ENCODE assay signal across 17 cellular contexts in genomic region chr1:115310821-115311220, GRCh38. TPM values are rescaled to one million over a fixed set of nuclear protein-coding genes. Genes with fewer than 3 reads are reported as not detected.
A peak's percentile ranks its signal among the peaks of the same experiment; 100 is the strongest.
DNase-seq lines count a peak whose midpoint lies in the region; ATAC-seq and TF ChIP-seq lines count a peak whose summit lies in the region.
"Had no signal": no experiment of that assay in that cellular context is flagged by ENCODE, and none has a peak within 500 bp of the region (broad histone marks: within the 10 kb centered on the region; RNA-seq: fewer than 3 reads in every experiment).

No MANE protein-coding gene starts in this region.

- no peaks in the 10 kb centered on the region for H3K9me3 ChIP-seq in Karpas-422 (ENCODE audit: low read length)
- H3K9me3 ChIP-seq in effector memory CD4-positive, alpha-beta T cell (ENCODE audit: control insufficient read depth, low read length): no peaks in the 10 kb centered on the region
- H3K9me3 ChIP-seq in H9 (ENCODE audit: control insufficient read depth, low read depth, low read length): no peaks in the 10 kb centered on the region
- H3K9me3 ChIP-seq: Peyer's patch had no signal

- H3K36me3 ChIP-seq in Karpas-422 (ENCODE audit: insufficient read depth, low read length): no peaks in the 10 kb centered on the region
- no peaks in the 10 kb centered on the region for H3K36me3 ChIP-seq in effector memory CD4-positive, alpha-beta T cell (ENCODE audit: control insufficient read depth, insufficient read depth, low read length)
- H3K36me3 ChIP-seq: Peyer's patch had no signal

- H3K4me3 Mint-ChIP-seq in nephron (no peak overlapping the region), H9 (no peak overlapping the region)
- H3K4me3 Mint-ChIP-seq: IgD-negative memory B cell; T-helper 1 cell treated with Interleukin-12 subunit alpha and Interleukin-12 subunit beta and Interleukin-4 antibody, amounts not matched to agents 30 μg/mL and 1 μg/mL, for 36 hours had no signal

- no peak overlapping the region for H3T11ph ChIP-seq in H9 (ENCODE audit: low read length)

- no peak overlapping the region for H3K23ac ChIP-seq in H9 (ENCODE audit: insufficient read length, low read depth, low read length)

- no peak overlapping the region for H2BK15ac ChIP-seq in H9 (ENCODE audit: low read depth, low read length)

- H3K27ac Mint-ChIP-seq in nephron (peak overlapping the region; percentile 22 to 46 (median 23)), H9 (no peak overlapping the region)
- H3K27ac Mint-ChIP-seq: IgD-negative memory B cell; T-helper 1 cell treated with Interleukin-12 subunit alpha and Interleukin-12 subunit beta and Interleukin-4 antibody, amounts not matched to agents 30 μg/mL and 1 μg/mL, for 36 hours had no signal

- H3K56ac ChIP-seq in H9 (ENCODE audit: insufficient read length, low read depth, low read length): no peak overlapping the region

- H3K9ac ChIP-seq in Karpas-422 (ENCODE audit: low read length) (no peak overlapping the region), H9 (ENCODE audit: extremely low read depth, insufficient read length, low read length) (no peak overlapping the region)

- H3K4me1 ChIP-seq in Karpas-422 (ENCODE audit: low read length): peaks cover 12% of the 10 kb centered on the region
- no peaks in the 10 kb centered on the region for H3K4me1 ChIP-seq in effector memory CD4-positive, alpha-beta T cell (ENCODE audit: control insufficient read depth, insufficient read depth, low read length, poor library complexity, severe bottlenecking)
- no peaks in the 10 kb centered on the region for H3K4me1 ChIP-seq in H9 (ENCODE audit: insufficient read depth, low read length)
- H3K4me1 ChIP-seq: Peyer's patch had no signal

- H3K4me2 ChIP-seq in Karpas-422 (ENCODE audit: low read depth, low read length, poor library complexity, severe bottlenecking): peak overlapping the region; percentile 32
- H3K4me2 ChIP-seq in H9 (ENCODE audit: insufficient read depth, insufficient read length, low read length): no peak overlapping the region

- H3K27ac ChIP-seq in Karpas-422 (ENCODE audit: low read length) (no peak overlapping the region), H9 (ENCODE audit: insufficient read length, low read depth, low read length) (no peak overlapping the region)
- H3K27ac ChIP-seq in effector memory CD4-positive, alpha-beta T cell (ENCODE audit: insufficient read depth, low read length, poor library complexity, severe bottlenecking): no peak overlapping the region
- H3K27ac ChIP-seq: Peyer's patch had no signal

- no peaks in the 10 kb centered on the region for H3K9me3 Mint-ChIP-seq in nephron
- no peaks in the 10 kb centered on the region for H3K9me3 Mint-ChIP-seq in H9
- H3K9me3 Mint-ChIP-seq: IgD-negative memory B cell; T-helper 1 cell treated with Interleukin-12 subunit alpha and Interleukin-12 subunit beta and Interleukin-4 antibody, amounts not matched to agents 30 μg/mL and 1 μg/mL, for 36 hours had no signal

- no peak overlapping the region for H3K4ac ChIP-seq in H9 (ENCODE audit: low read depth, low read length)

- H3K27me3 Mint-ChIP-seq in nephron (ENCODE audit: low read depth) (no peaks in the 10 kb centered on the region), H9 (ENCODE audit: low read depth) (no peaks in the 10 kb centered on the region; the same call in 1 of the 2 replicates)
- H3K27me3 Mint-ChIP-seq: IgD-negative memory B cell had no signal

- H3K4me3 ChIP-seq in GM12865 (ENCODE audit: low read depth, low read length): no peak overlapping the region
- H3K4me3 ChIP-seq in Karpas-422 (ENCODE audit: low read length): no peak overlapping the region
- no peak overlapping the region for H3K4me3 ChIP-seq in effector memory CD4-positive, alpha-beta T cell (ENCODE audit: insufficient read depth, low read depth, low read length, poor library complexity, severe bottlenecking)
- H3K4me3 ChIP-seq: Peyer's patch had no signal

- H2BK20ac ChIP-seq in H9 (ENCODE audit: low read depth, low read length, poor library complexity, severe bottlenecking): no peak overlapping the region

- no peak overlapping the region for H3K18ac ChIP-seq in H9 (ENCODE audit: insufficient read length, low read depth, low read length)

- H2AK5ac ChIP-seq in H9 (ENCODE audit: insufficient read length, low read length): no peak overlapping the region

- no peaks in the 10 kb centered on the region for H3K79me1 ChIP-seq in H9 (ENCODE audit: insufficient read depth, low read depth, low read length, poor library complexity, severe bottlenecking)

- no peaks in the 10 kb centered on the region for H3K36me3 Mint-ChIP-seq in nephron (ENCODE audit: low read depth)
- no peaks in the 10 kb centered on the region; a peak in 1 of 7 replicates for H3K36me3 Mint-ChIP-seq in H9 (ENCODE audit: insufficient read depth in 1 of 3, low read depth in 3 of 3)
- H3K36me3 Mint-ChIP-seq: IgD-negative memory B cell had no signal

- no peak overlapping the region for H3K14ac ChIP-seq in H9 (ENCODE audit: insufficient read depth, low read length)

- no peak for TF ChIP-seq CTCF in GM12865 (IDR thresholded peaks at IDR 0.05; ENCODE audit: insufficient read depth, low read depth, low read length, missing control alignments)
- TF ChIP-seq CTCF in nephron (IDR thresholded peaks at IDR 0.05; ENCODE audit: unreplicated experiment in 3 of 3): no peak
- TF ChIP-seq CTCF in H9 (conservative IDR thresholded peaks at IDR 0.05): no peak

- WGBS in H9 (ENCODE audit: extremely low coverage, insufficient read length, low lambda C conversion rate): no CpG with 5 or more reads among the region's 2 CpGs

- no peak overlapping the region for H2BK5ac ChIP-seq in H9 (ENCODE audit: insufficient read length, low read length)

- H2BK120ac ChIP-seq in H9 (ENCODE audit: low read depth, low read length, poor library complexity, severe bottlenecking): no peak overlapping the region

- H2AFZ ChIP-seq in Karpas-422 (ENCODE audit: low read length) (no peak overlapping the region), H9 (ENCODE audit: low read length) (no peak overlapping the region)

- H4K20me1 ChIP-seq in Karpas-422 (ENCODE audit: insufficient read depth, low read depth, low read length): no peaks in the 10 kb centered on the region
- H4K20me1 ChIP-seq in H9 (ENCODE audit: control insufficient read depth, insufficient read depth, insufficient read length): no peaks in the 10 kb centered on the region

- no peak overlapping the region for H4K8ac ChIP-seq in H9 (replicated peaks; ENCODE audit: insufficient read length, low read depth, low read length)

- no peaks in the 10 kb centered on the region for H3K23me2 ChIP-seq in H9 (ENCODE audit: insufficient read length, low read depth, low read length, poor library complexity, severe bottlenecking)

- H3K4me1 Mint-ChIP-seq in nephron (peaks cover 37% of the 10 kb centered on the region), H9 (peaks cover 0 to 6% of the 10 kb centered on the region in 2 experiments; a peak in 2 of 4 replicates)

- DNase-seq in GM12865 (ENCODE audit: low read depth) (peak; percentile 4), Karpas-422 (peak; percentile 51), NCI-H2081 treated with DMSO at 0.1 percent for 48 hours (lab: John Stamatoyannopoulos, UW) (no peak), HK-2 (ENCODE audit: unreplicated experiment) (no peak), H9 (no peak)
- no peak for DNase-seq in effector memory CD4-positive, alpha-beta T cell
- DNase-seq: C1 segment of cervical spinal cord, NCI-H1436, NCI-H2029 treated with DMSO at 0.1 percent for 48 hours, NCI-H345, Peyer's patch, Right ventricle myocardium superior had no signal

- H3K27me3 ChIP-seq in Karpas-422 (ENCODE audit: low read length): peaks cover 5% of the 10 kb centered on the region; the same call in 1 of the 2 replicates
- H3K27me3 ChIP-seq in effector memory CD4-positive, alpha-beta T cell (replicated peaks; ENCODE audit: control insufficient read depth, insufficient read depth, low read length, poor library complexity, severe bottlenecking): no peaks in the 10 kb centered on the region
- H3K27me3 ChIP-seq in H9 (ENCODE audit: insufficient read depth, low read length): no peaks in the 10 kb centered on the region
- H3K27me3 ChIP-seq: Peyer's patch had no signal

- no peak overlapping the region for H2BK12ac ChIP-seq in H9 (ENCODE audit: insufficient read length, low read depth, low read length)

- no peak overlapping the region for H4K91ac ChIP-seq in H9 (ENCODE audit: insufficient read length, low read depth, low read length)

- H3K79me2 ChIP-seq in Karpas-422 (ENCODE audit: low read length): no peaks in the 10 kb centered on the region
- H3K79me2 ChIP-seq in H9 (ENCODE audit: insufficient read depth, low read length): no peaks in the 10 kb centered on the region

- ATAC-seq in HG02642 (IDR thresholded peaks at IDR 0.05; ENCODE audit: poor library complexity, unreplicated experiment): peak; percentile 59

- no peaks in the 10 kb centered on the region for H3K9me2 ChIP-seq in Karpas-422 (replicated peaks; ENCODE audit: insufficient read depth, low read length)

- H4K5ac ChIP-seq in H9 (ENCODE audit: insufficient read length, low read depth, low read length): no peak overlapping the region

RNA-seq across cellular contexts. Expression of gene NGF, which starts 27.2 kb away (rescaled TPM):
- total RNA-seq in Karpas-422 (2014; rRNA removed; shearing (Covaris generic); ENCODE audit: low replicate concordance): not detected in 2 replicates
- total RNA-seq in H9 (2021): 0.22 TPM in 1 of 2 replicates, not detected in the other
- total RNA-seq: H1, Peyer's patch had no signal

Comparison
In these comparisons a context has a peak if more than half of its experiments do, and no peak if none do; other contexts are left out.
1. DNase-seq: peak in GM12865 (single experiment) and Karpas-422 (single experiment); none in effector memory CD4-positive, alpha-beta T cell (0 of 3), NCI-H2081 treated with DMSO at 0.1 percent for 48 hours (single experiment), HK-2 (single experiment) and H9 (single experiment).
2. H3K27ac Mint-ChIP-seq: peak in nephron (3 of 3); none in H9 (0 of 3).